ENCODE assay signal across 2 cellular contexts in the genomic region with DNA sequence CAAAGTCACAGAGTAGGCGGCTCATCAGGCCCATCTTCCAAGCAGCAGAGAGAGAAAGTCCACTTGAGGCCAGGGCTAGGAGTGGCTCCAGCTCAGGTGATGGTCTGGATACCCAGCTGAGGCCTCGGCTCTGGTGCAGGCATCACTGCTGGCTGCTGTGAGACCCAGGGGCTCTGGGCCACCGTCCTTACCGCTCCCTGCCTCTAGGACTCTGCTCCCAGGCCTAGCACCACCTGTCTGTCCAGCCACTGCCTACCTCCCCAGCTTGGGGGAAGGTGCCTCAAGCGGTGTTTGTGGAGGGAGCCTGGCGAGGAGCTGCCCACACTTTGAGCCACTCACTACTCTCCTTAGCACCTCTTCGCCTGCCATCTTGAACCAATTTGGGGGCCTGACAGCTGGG.
TF ChIP-seq lines count a peak whose summit lies in the region.

No MANE protein-coding gene starts in this region.

TF ChIP-seq in HepG2, 621 proteins besides CTCF, POLR2A, EP300 and RAD21:
- TF ChIP-seq ZNF296 (CRISPR knock-in tag; conservative IDR thresholded peaks at IDR 0.05), result no peak
- no peak for TF ChIP-seq HOXD1 (CRISPR knock-in tag; IDR thresholded peaks at IDR 0.05)
- no peak for TF ChIP-seq SRSF9 (IDR thresholded peaks at IDR 0.05; ENCODE audit: borderline replicate concordance, insufficient read depth, low read depth, low read length, poor library complexity, severe bottlenecking)
- no peak for TF ChIP-seq ARID2 (CRISPR knock-in tag; IDR thresholded peaks at IDR 0.05; ENCODE audit: borderline replicate concordance)
- no peak for TF ChIP-seq ERF (CRISPR knock-in tag; IDR thresholded peaks at IDR 0.05)
TF ChIP-seq in HepG2: peak in this region for 0.

TF ChIP-seq in GM12878, 131 proteins besides CTCF, POLR2A, EP300 and RAD21:
- TF ChIP-seq SREBF1 (IDR thresholded peaks at IDR 0.05; ENCODE audit: low read length) (no peak), FOS (IDR thresholded peaks at IDR 0.05; ENCODE audit: borderline replicate concordance, extremely low read depth, insufficient read length) (no peak), NR2C2 (IDR thresholded peaks at IDR 0.05; ENCODE audit: borderline replicate concordance, control insufficient read depth, insufficient read length, low read depth) (no peak), SMARCA5 (IDR thresholded peaks at IDR 0.05) (no peak), IKZF1 (conservative IDR thresholded peaks at IDR 0.05) (no peak), RCOR1 (conservative IDR thresholded peaks at IDR 0.05; ENCODE audit: low read depth, low read length) (no peak), EZH2 (IDR thresholded peaks at IDR 0.05; ENCODE audit: borderline replicate concordance, control insufficient read depth, low read depth, low read length) (no peak), SP1 (IDR thresholded peaks at IDR 0.05; ENCODE audit: low read depth, low read length) (no peak)
- TF ChIP-seq, protein P1, sequence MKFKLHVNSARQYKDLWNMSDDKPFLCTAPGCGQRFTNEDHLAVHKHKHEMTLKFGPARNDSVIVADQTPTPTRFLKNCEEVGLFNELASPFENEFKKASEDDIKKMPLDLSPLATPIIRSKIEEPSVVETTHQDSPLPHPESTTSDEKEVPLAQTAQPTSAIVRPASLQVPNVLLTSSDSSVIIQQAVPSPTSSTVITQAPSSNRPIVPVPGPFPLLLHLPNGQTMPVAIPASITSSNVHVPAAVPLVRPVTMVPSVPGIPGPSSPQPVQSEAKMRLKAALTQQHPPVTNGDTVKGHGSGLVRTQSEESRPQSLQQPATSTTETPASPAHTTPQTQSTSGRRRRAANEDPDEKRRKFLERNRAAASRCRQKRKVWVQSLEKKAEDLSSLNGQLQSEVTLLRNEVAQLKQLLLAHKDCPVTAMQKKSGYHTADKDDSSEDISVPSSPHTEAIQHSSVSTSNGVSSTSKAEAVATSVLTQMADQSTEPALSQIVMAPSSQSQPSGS (IDR thresholded peaks at IDR 0.05; ENCODE audit: low read length), result no peak
- TF ChIP-seq, protein P2, sequence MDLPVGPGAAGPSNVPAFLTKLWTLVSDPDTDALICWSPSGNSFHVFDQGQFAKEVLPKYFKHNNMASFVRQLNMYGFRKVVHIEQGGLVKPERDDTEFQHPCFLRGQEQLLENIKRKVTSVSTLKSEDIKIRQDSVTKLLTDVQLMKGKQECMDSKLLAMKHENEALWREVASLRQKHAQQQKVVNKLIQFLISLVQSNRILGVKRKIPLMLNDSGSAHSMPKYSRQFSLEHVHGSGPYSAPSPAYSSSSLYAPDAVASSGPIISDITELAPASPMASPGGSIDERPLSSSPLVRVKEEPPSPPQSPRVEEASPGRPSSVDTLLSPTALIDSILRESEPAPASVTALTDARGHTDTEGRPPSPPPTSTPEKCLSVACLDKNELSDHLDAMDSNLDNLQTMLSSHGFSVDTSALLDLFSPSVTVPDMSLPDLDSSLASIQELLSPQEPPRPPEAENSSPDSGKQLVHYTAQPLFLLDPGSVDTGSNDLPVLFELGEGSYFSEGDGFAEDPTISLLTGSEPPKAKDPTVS (IDR thresholded peaks at IDR 0.05; ENCODE audit: low read depth, low read length), result no peak
- TF ChIP-seq, protein P3, sequence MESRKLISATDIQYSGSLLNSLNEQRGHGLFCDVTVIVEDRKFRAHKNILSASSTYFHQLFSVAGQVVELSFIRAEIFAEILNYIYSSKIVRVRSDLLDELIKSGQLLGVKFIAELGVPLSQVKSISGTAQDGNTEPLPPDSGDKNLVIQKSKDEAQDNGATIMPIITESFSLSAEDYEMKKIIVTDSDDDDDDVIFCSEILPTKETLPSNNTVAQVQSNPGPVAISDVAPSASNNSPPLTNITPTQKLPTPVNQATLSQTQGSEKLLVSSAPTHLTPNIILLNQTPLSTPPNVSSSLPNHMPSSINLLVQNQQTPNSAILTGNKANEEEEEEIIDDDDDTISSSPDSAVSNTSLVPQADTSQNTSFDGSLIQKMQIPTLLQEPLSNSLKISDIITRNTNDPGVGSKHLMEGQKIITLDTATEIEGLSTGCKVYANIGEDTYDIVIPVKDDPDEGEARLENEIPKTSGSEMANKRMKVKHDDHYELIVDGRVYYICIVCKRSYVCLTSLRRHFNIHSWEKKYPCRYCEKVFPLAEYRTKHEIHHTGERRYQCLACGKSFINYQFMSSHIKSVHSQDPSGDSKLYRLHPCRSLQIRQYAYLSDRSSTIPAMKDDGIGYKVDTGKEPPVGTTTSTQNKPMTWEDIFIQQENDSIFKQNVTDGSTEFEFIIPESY (IDR thresholded peaks at IDR 0.05), result no peak
